ENCODE assay signal across 2 cellular contexts in the genomic region with DNA sequence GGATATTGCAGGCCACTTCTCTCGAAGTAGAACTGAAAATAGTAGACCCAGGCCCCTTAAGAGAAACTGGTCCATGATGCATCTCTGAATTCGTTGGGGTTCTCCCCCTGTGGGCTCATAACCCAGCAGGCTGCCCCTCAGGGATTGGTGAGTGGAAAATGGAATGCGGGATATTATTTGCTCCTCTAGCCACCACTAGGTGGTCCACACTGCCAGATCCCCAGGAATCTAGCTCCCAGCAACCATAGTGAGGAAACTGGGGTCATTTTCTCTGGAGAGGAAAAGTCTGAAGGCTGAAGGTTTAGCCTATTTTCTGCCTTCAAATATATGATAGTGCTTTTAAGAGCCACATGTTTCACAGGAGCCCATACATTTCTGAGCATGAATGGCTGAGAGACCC.
TF ChIP-seq lines count a peak whose summit lies in the region.

No MANE protein-coding gene starts in this region.

TF ChIP-seq in A549, 52 proteins besides CTCF, POLR2A, EP300 and RAD21:
- TF ChIP-seq NFE2L2 (conservative IDR thresholded peaks at IDR 0.05; ENCODE audit: low read length): no peak
- TF ChIP-seq RNF2 (IDR thresholded peaks at IDR 0.05; ENCODE audit: borderline replicate concordance, low read depth): no peak
- TF ChIP-seq PHF8 (IDR thresholded peaks at IDR 0.05; ENCODE audit: borderline replicate concordance, low read depth): no peak
- TF ChIP-seq EHMT2 (IDR thresholded peaks at IDR 0.05; ENCODE audit: low read depth): no peak
- TF ChIP-seq BHLHE40 (IDR thresholded peaks at IDR 0.05; ENCODE audit: low read depth, low read length): no peak
- no peak for TF ChIP-seq NR3C1 (IDR thresholded peaks at IDR 0.05)
- no peak for TF ChIP-seq KDM1A (IDR thresholded peaks at IDR 0.05; ENCODE audit: low read depth)
- no peak for TF ChIP-seq SREBF2 (IDR thresholded peaks at IDR 0.05)
- TF ChIP-seq, protein P1, sequence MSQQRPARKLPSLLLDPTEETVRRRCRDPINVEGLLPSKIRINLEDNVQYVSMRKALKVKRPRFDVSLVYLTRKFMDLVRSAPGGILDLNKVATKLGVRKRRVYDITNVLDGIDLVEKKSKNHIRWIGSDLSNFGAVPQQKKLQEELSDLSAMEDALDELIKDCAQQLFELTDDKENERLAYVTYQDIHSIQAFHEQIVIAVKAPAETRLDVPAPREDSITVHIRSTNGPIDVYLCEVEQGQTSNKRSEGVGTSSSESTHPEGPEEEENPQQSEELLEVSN (IDR thresholded peaks at IDR 0.05; ENCODE audit: borderline replicate concordance, low read depth): no peak
- no peak for TF ChIP-seq NPAS2 (CRISPR knock-in tag; IDR thresholded peaks at IDR 0.05; ENCODE audit: borderline replicate concordance)
- TF ChIP-seq, protein P2, sequence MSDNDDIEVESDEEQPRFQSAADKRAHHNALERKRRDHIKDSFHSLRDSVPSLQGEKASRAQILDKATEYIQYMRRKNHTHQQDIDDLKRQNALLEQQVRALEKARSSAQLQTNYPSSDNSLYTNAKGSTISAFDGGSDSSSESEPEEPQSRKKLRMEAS (IDR thresholded peaks at IDR 0.05): no peak
- TF ChIP-seq CHD4 (IDR thresholded peaks at IDR 0.05; ENCODE audit: borderline replicate concordance): no peak
- no peak for TF ChIP-seq CBX2 (IDR thresholded peaks at IDR 0.05; ENCODE audit: borderline replicate concordance, low read depth)
- no peak for TF ChIP-seq JUN (IDR thresholded peaks at IDR 0.05)
- no peak for TF ChIP-seq FOSB (CRISPR knock-in tag; IDR thresholded peaks at IDR 0.05)
- TF ChIP-seq, protein P3, sequence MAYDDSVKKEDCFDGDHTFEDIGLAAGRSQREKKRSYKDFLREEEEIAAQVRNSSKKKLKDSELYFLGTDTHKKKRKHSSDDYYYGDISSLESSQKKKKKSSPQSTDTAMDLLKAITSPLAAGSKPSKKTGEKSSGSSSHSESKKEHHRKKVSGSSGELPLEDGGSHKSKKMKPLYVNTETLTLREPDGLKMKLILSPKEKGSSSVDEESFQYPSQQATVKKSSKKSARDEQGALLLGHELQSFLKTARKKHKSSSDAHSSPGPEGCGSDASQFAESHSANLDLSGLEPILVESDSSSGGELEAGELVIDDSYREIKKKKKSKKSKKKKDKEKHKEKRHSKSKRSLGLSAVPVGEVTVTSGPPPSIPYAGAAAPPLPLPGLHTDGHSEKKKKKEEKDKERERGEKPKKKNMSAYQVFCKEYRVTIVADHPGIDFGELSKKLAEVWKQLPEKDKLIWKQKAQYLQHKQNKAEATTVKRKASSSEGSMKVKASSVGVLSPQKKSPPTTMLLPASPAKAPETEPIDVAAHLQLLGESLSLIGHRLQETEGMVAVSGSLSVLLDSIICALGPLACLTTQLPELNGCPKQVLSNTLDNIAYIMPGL (CRISPR knock-in tag; IDR thresholded peaks at IDR 0.05; ENCODE audit: borderline replicate concordance): no peak
- TF ChIP-seq GATA3 (IDR thresholded peaks at IDR 0.05; ENCODE audit: borderline replicate concordance): no peak
TF ChIP-seq in A549: peak in this region for 0.

TF ChIP-seq in HepG2, 621 proteins besides CTCF, POLR2A, EP300 and RAD21:
- TF ChIP-seq, protein P4, sequence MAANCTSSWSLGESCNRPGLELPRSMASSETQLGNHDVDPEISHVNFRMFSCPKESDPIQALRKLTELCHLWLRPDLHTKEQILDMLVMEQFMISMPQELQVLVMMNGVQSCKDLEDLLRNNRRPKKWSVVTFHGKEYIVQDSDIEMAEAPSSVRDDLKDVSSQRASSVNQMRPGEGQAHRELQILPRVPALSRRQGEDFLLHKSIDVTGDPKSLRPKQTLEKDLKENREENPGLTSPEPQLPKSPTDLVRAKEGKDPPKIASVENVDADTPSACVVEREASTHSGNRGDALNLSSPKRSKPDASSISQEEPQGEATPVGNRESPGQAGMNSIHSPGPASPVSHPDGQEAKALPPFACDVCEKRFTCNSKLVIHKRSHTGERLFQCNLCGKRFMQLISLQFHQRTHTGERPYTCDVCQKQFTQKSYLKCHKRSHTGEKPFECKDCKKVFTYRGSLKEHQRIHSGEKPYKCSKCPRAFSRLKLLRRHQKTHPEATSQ (CRISPR knock-in tag; IDR thresholded peaks at IDR 0.05; ENCODE audit: borderline replicate concordance): no peak
- TF ChIP-seq NKX3-1 (CRISPR knock-in tag; IDR thresholded peaks at IDR 0.05): no peak
- TF ChIP-seq, protein P5, sequence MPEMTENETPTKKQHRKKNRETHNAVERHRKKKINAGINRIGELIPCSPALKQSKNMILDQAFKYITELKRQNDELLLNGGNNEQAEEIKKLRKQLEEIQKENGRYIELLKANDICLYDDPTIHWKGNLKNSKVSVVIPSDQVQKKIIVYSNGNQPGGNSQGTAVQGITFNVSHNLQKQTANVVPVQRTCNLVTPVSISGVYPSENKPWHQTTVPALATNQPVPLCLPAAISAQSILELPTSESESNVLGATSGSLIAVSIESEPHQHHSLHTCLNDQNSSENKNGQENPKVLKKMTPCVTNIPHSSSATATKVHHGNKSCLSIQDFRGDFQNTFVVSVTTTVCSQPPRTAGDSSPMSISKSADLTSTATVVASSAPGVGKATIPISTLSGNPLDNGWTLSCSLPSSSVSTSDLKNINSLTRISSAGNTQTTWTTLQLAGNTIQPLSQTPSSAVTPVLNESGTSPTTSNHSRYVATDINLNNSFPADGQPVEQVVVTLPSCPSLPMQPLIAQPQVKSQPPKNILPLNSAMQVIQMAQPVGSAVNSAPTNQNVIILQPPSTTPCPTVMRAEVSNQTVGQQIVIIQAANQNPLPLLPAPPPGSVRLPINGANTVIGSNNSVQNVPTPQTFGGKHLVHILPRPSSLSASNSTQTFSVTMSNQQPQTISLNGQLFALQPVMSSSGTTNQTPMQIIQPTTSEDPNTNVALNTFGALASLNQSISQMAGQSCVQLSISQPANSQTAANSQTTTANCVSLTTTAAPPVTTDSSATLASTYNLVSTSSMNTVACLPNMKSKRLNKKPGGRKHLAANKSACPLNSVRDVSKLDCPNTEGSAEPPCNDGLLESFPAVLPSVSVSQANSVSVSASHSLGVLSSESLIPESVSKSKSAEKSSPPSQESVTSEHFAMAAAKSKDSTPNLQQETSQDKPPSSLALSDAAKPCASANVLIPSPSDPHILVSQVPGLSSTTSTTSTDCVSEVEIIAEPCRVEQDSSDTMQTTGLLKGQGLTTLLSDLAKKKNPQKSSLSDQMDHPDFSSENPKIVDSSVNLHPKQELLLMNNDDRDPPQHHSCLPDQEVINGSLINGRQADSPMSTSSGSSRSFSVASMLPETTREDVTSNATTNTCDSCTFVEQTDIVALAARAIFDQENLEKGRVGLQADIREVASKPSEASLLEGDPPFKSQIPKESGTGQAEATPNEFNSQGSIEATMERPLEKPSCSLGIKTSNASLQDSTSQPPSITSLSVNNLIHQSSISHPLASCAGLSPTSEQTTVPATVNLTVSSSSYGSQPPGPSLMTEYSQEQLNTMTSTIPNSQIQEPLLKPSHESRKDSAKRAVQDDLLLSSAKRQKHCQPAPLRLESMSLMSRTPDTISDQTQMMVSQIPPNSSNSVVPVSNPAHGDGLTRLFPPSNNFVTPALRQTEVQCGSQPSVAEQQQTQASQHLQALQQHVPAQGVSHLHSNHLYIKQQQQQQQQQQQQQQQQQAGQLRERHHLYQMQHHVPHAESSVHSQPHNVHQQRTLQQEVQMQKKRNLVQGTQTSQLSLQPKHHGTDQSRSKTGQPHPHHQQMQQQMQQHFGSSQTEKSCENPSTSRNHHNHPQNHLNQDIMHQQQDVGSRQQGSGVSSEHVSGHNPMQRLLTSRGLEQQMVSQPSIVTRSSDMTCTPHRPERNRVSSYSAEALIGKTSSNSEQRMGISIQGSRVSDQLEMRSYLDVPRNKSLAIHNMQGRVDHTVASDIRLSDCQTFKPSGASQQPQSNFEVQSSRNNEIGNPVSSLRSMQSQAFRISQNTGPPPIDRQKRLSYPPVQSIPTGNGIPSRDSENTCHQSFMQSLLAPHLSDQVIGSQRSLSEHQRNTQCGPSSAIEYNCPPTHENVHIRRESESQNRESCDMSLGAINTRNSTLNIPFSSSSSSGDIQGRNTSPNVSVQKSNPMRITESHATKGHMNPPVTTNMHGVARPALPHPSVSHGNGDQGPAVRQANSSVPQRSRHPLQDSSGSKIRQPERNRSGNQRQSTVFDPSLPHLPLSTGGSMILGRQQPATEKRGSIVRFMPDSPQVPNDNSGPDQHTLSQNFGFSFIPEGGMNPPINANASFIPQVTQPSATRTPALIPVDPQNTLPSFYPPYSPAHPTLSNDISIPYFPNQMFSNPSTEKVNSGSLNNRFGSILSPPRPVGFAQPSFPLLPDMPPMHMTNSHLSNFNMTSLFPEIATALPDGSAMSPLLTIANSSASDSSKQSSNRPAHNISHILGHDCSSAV (CRISPR knock-in tag; IDR thresholded peaks at IDR 0.05; ENCODE audit: borderline replicate concordance): no peak
- no peak for TF ChIP-seq ZNF776 (CRISPR knock-in tag; IDR thresholded peaks at IDR 0.05)
- TF ChIP-seq RCOR2 (CRISPR knock-in tag; IDR thresholded peaks at IDR 0.05): no peak
- TF ChIP-seq RBFOX2 (IDR thresholded peaks at IDR 0.05; ENCODE audit: low read depth, low read length): no peak
- TF ChIP-seq, protein P6, sequence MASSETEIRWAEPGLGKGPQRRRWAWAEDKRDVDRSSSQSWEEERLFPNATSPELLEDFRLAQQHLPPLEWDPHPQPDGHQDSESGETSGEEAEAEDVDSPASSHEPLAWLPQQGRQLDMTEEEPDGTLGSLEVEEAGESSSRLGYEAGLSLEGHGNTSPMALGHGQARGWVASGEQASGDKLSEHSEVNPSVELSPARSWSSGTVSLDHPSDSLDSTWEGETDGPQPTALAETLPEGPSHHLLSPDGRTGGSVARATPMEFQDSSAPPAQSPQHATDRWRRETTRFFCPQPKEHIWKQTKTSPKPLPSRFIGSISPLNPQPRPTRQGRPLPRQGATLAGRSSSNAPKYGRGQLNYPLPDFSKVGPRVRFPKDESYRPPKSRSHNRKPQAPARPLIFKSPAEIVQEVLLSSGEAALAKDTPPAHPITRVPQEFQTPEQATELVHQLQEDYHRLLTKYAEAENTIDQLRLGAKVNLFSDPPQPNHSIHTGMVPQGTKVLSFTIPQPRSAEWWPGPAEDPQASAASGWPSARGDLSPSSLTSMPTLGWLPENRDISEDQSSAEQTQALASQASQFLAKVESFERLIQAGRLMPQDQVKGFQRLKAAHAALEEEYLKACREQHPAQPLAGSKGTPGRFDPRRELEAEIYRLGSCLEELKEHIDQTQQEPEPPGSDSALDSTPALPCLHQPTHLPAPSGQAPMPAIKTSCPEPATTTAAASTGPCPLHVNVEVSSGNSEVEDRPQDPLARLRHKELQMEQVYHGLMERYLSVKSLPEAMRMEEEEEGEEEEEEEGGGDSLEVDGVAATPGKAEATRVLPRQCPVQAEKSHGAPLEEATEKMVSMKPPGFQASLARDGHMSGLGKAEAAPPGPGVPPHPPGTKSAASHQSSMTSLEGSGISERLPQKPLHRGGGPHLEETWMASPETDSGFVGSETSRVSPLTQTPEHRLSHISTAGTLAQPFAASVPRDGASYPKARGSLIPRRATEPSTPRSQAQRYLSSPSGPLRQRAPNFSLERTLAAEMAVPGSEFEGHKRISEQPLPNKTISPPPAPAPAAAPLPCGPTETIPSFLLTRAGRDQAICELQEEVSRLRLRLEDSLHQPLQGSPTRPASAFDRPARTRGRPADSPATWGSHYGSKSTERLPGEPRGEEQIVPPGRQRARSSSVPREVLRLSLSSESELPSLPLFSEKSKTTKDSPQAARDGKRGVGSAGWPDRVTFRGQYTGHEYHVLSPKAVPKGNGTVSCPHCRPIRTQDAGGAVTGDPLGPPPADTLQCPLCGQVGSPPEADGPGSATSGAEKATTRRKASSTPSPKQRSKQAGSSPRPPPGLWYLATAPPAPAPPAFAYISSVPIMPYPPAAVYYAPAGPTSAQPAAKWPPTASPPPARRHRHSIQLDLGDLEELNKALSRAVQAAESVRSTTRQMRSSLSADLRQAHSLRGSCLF (CRISPR knock-in tag; IDR thresholded peaks at IDR 0.05; ENCODE audit: borderline replicate concordance): no peak
- TF ChIP-seq, protein P7, sequence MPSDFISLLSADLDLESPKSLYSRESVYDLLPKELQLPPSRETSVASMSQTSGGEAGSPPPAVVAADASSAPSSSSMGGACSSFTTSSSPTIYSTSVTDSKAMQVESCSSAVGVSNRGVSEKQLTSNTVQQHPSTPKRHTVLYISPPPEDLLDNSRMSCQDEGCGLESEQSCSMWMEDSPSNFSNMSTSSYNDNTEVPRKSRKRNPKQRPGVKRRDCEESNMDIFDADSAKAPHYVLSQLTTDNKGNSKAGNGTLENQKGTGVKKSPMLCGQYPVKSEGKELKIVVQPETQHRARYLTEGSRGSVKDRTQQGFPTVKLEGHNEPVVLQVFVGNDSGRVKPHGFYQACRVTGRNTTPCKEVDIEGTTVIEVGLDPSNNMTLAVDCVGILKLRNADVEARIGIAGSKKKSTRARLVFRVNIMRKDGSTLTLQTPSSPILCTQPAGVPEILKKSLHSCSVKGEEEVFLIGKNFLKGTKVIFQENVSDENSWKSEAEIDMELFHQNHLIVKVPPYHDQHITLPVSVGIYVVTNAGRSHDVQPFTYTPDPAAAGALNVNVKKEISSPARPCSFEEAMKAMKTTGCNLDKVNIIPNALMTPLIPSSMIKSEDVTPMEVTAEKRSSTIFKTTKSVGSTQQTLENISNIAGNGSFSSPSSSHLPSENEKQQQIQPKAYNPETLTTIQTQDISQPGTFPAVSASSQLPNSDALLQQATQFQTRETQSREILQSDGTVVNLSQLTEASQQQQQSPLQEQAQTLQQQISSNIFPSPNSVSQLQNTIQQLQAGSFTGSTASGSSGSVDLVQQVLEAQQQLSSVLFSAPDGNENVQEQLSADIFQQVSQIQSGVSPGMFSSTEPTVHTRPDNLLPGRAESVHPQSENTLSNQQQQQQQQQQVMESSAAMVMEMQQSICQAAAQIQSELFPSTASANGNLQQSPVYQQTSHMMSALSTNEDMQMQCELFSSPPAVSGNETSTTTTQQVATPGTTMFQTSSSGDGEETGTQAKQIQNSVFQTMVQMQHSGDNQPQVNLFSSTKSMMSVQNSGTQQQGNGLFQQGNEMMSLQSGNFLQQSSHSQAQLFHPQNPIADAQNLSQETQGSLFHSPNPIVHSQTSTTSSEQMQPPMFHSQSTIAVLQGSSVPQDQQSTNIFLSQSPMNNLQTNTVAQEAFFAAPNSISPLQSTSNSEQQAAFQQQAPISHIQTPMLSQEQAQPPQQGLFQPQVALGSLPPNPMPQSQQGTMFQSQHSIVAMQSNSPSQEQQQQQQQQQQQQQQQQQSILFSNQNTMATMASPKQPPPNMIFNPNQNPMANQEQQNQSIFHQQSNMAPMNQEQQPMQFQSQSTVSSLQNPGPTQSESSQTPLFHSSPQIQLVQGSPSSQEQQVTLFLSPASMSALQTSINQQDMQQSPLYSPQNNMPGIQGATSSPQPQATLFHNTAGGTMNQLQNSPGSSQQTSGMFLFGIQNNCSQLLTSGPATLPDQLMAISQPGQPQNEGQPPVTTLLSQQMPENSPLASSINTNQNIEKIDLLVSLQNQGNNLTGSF (CRISPR knock-in tag; IDR thresholded peaks at IDR 0.05): no peak
- TF ChIP-seq TBP (CRISPR knock-in tag; IDR thresholded peaks at IDR 0.05): no peak
